In the genomic region with DNA sequence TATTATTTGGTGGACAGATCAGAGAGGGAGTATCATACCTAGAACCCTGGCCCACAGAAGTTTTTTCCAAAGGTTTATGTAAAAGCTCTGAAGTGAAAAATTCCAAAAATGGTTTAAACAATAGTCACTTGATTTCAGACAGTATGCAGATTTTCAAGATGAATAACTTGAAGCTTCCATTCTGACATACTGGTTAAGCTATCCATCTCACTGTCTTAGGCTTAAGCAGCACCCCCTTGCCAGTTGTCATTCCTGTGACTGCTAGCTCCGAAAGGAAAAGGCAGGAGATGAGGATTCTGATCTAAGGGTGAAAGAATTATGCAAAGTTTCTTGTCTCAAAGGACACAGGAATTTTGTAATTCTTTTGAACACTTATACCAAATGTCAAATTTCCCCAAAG, we compare ENCODE assay signal across 16 cellular contexts.
DNase-seq lines count a peak whose midpoint lies in the region; ATAC-seq and TF ChIP-seq lines count a peak whose summit lies in the region.
"Had no signal": no experiment of that assay in that cellular context is flagged by ENCODE, and none has a peak within 500 bp of the region (broad histone marks: within the 10 kb centered on the region; RNA-seq: fewer than 3 reads in every experiment).

No MANE protein-coding gene starts in this region.

- no peaks in the 10 kb centered on the region for H3K27me3 Mint-ChIP-seq in osteocyte (ENCODE audit: unreplicated experiment)

- DNase-seq in EH (ENCODE audit: low read depth) (peak; percentile 87), M059J (ENCODE audit: low read depth) (peak; percentile 79), glomerular visceral epithelial cell (ENCODE audit: extremely low spot score) (peak; percentile 84), renal cortical epithelial cell (ENCODE audit: low read depth) (peak; percentile 45), osteocyte (ENCODE audit: extremely low spot score, unreplicated experiment) (no peak), SIG-M5 (lab: John Stamatoyannopoulos, UW) (no peak), cortex of kidney (lab: John Stamatoyannopoulos, UW) (no peak)
- DNase-seq: Caco-2, MV-4-11, NCI-H1436, NCI-H2081, NCI-H510A, NCI-H774, PC-3 had no signal

- H3K9me3 Mint-ChIP-seq in osteocyte (ENCODE audit: unreplicated experiment), result no peaks in the 10 kb centered on the region

- no peaks in the 10 kb centered on the region for H3K36me3 Mint-ChIP-seq in osteocyte (ENCODE audit: unreplicated experiment)

- no peak for ATAC-seq in HG02870 (IDR thresholded peaks at IDR 0.05; ENCODE audit: unreplicated experiment)
- ATAC-seq: A549, PC-3 had no signal

- no peak for TF ChIP-seq CTCF in osteocyte (IDR thresholded peaks at IDR 0.05)

- H3K4me1 Mint-ChIP-seq in osteocyte (ENCODE audit: unreplicated experiment), result peaks cover 6% of the 10 kb centered on the region

- H3K27ac Mint-ChIP-seq in osteocyte (ENCODE audit: unreplicated experiment), result no peak overlapping the region

- no peak overlapping the region for H3K4me3 Mint-ChIP-seq in osteocyte (ENCODE audit: unreplicated experiment)

Comparison
In these comparisons a context has a peak if more than half of its experiments do, and no peak if none do; other contexts are left out.
1. DNase-seq: peak in EH (single experiment), M059J (single experiment), glomerular visceral epithelial cell (single experiment) and renal cortical epithelial cell (single experiment); none in osteocyte (single experiment), SIG-M5 (single experiment) and cortex of kidney (single experiment).